ENCODE assay signal across 20 cellular contexts in the genomic region with DNA sequence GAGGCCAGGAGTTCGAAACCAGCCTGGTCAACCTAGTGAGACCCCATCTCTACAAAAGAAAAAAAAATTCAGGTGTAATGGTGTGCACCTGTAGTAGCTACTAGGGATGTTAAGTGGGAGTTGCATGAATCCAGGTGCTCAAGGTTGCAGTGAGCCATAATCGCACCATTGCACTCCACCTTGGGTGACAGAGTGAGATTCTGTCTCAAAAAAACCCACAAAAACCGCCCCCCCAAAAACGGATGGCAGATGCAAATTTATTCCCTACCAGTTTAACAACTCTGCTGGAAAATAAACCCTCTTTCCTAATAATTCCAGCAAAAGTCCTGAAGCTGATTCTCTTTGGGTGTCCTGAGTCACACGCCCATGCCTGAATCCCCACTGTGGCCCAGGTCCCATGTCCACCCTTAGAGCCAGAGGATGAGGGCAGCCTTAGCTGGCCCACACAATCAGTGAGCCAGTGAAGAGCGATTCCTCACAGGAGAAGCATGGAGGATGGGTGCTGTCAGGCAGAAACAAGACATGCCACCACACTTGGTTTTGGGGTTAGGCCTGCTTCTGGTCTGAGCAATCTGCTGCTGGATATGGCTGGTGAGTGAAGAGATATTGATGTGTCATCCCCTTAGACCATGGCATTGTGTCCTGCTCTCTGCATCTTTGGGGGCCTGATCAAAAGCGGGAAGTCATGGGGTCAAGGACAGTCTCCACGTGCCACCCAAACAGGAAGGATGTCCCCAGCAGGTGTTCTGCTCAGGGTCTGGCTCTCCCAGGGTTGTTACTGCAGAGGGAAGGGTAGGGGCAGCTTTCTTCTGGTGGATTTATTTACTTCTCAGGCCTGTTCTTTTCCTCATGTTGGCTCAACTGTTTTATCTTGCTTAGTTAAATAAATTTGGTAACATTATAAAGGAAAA.
DNase-seq lines count a peak whose midpoint lies in the region; ATAC-seq, FAIRE-seq and TF ChIP-seq lines count a peak whose summit lies in the region.
"Had no signal": no experiment of that assay in that cellular context is flagged by ENCODE, and none has a peak within 500 bp of the region (broad histone marks: within the 10 kb centered on the region; RNA-seq: fewer than 3 reads in every experiment).

No MANE protein-coding gene starts in this region.

- H3K36me3 Mint-ChIP-seq in CD4-positive, alpha-beta T cell (ENCODE audit: low read depth): peaks cover 21% of the 10 kb centered on the region
- H3K36me3 Mint-ChIP-seq in activated T-helper 2 cell treated with anti-CD3 and anti-CD28 coated beads, Interferon-gamma antibody, Interleukin-2, Interleukin-4, amounts not matched to agents 10 μg/mL and 5 μg/mL and 100 μg/mL, durations not matched to agents 14 hours and 24 hours and 36 hours (ENCODE audit: low read depth): no peaks in the 10 kb centered on the region
- no peaks in the 10 kb centered on the region for H3K36me3 Mint-ChIP-seq in natural killer cell treated with Interleukin-12 subunit alpha and Interleukin-12 subunit beta and Interleukin-15 and Interleukin-18, amount 100 ng/mL, for 72 hours

- H3K27me3 ChIP-seq in CD4-positive, alpha-beta T cell (ENCODE audit: control insufficient read depth, insufficient read depth, low read length): no peaks in the 10 kb centered on the region
- H3K27me3 ChIP-seq: right lobe of liver, suprapubic skin had no signal

- intact Hi-C loops in CD4-positive, alpha-beta T cell (cut with DNase I, micrococcal nuclease): loop anchor here in 1 of 2 experiments (5.0 kb wide), 1 partner anchor 54 kb away; no protein-coding TSS in a partner anchor
- intact Hi-C loops in activated T-helper 2 cell treated with anti-CD3 and anti-CD28 coated beads, Interferon-gamma antibody, Interleukin-2, Interleukin-4, amounts not matched to agents 10 μg/mL and 5 μg/mL and 100 μg/mL, durations not matched to agents 14 hours and 24 hours and 36 hours (cut with micrococcal nuclease): no loop called here

- no peak for DNase-seq in CD4-positive, alpha-beta T cell
- DNase-seq in GM19239 (ENCODE audit: insufficient read length, low spot score): no peak
- DNase-seq in activated T-helper 2 cell treated with anti-CD3 and anti-CD28 coated beads, Interferon-gamma antibody, Interleukin-2, Interleukin-4, amounts not matched to agents 10 μg/mL and 5 μg/mL and 100 μg/mL, durations not matched to agents 14 hours and 24 hours and 36 hours (ENCODE audit: low spot score): no peak
- no peak for DNase-seq in natural killer cell treated with Interleukin-12 subunit alpha and Interleukin-12 subunit beta and Interleukin-15 and Interleukin-18, amount 100 ng/mL, for 72 hours (ENCODE audit: low spot score)
- DNase-seq in midbrain (lab: John Stamatoyannopoulos, UW): no peak
- DNase-seq in NCI-H1105 treated with DMSO at 0.1 percent for 48 hours (lab: John Stamatoyannopoulos, UW): no peak
- DNase-seq in SHP77 (lab: John Stamatoyannopoulos, UW): no peak
- DNase-seq: activated CD4-positive, alpha-beta T cell treated with anti-CD3 and anti-CD28 coated beads, Interleukin-2, amount 10 ng/mL, durations not matched to agents 7 days and 5 days; cerebellar nuclear complex; endodermal cell; GDM1; H7; Kasumi-1; mesendoderm; NCI-H1436 treated with DMSO at 0.1 percent for 48 hours; NCI-H748 treated with DMSO at 0.1 percent for 48 hours; PC-9; right lobe of liver had no signal

- TF ChIP-seq CTCF in CD4-positive, alpha-beta T cell (IDR thresholded peaks at IDR 0.05): no peak

- H3K9me3 ChIP-seq in CD4-positive, alpha-beta T cell (ENCODE audit: control insufficient read depth, low read length): no peaks in the 10 kb centered on the region
- H3K9me3 ChIP-seq: right lobe of liver, suprapubic skin had no signal

- H3K27ac Mint-ChIP-seq in CD4-positive, alpha-beta T cell: peak overlapping the region; percentile 24
- H3K27ac Mint-ChIP-seq in activated T-helper 2 cell treated with anti-CD3 and anti-CD28 coated beads, Interferon-gamma antibody, Interleukin-2, Interleukin-4, amounts not matched to agents 10 μg/mL and 5 μg/mL and 100 μg/mL, durations not matched to agents 14 hours and 24 hours and 36 hours: peak overlapping the region; percentile 48
- peak overlapping the region; percentile 51 for H3K27ac Mint-ChIP-seq in natural killer cell treated with Interleukin-12 subunit alpha and Interleukin-12 subunit beta and Interleukin-15 and Interleukin-18, amount 100 ng/mL, for 72 hours
- H3K27ac Mint-ChIP-seq: activated CD4-positive, alpha-beta T cell treated with anti-CD3 and anti-CD28 coated beads, Interleukin-2, amount 10 ng/mL, durations not matched to agents 7 days and 5 days; activated T-helper 1 cell treated with anti-CD3 and anti-CD28 coated beads, Interleukin-12 subunit alpha, Interleukin-12 subunit beta, Interleukin-2, Interleukin-4 antibody, amounts not matched to agents 30 ng/mL and 10 ng/mL and 1 ng/mL, durations not matched to agents 14 hours and 24 hours and 36 hours; endodermal cell had no signal

- no peaks in the 10 kb centered on the region for H3K27me3 Mint-ChIP-seq in CD4-positive, alpha-beta T cell
- no peaks in the 10 kb centered on the region for H3K27me3 Mint-ChIP-seq in activated T-helper 2 cell treated with anti-CD3 and anti-CD28 coated beads, Interferon-gamma antibody, Interleukin-2, Interleukin-4, amounts not matched to agents 10 μg/mL and 5 μg/mL and 100 μg/mL, durations not matched to agents 14 hours and 24 hours and 36 hours (ENCODE audit: low read depth)
- no peaks in the 10 kb centered on the region for H3K27me3 Mint-ChIP-seq in natural killer cell treated with Interleukin-12 subunit alpha and Interleukin-12 subunit beta and Interleukin-15 and Interleukin-18, amount 100 ng/mL, for 72 hours
- H3K27me3 Mint-ChIP-seq: activated CD4-positive, alpha-beta T cell treated with anti-CD3 and anti-CD28 coated beads, Interleukin-2, amount 10 ng/mL, durations not matched to agents 7 days and 5 days had no signal

- FAIRE-seq in GM19239 (lab: Jason Lieb, UNC): peak; percentile 80

- no peaks in the 10 kb centered on the region for H3K9me3 Mint-ChIP-seq in CD4-positive, alpha-beta T cell
- H3K9me3 Mint-ChIP-seq in activated T-helper 2 cell treated with anti-CD3 and anti-CD28 coated beads, Interferon-gamma antibody, Interleukin-2, Interleukin-4, amounts not matched to agents 10 μg/mL and 5 μg/mL and 100 μg/mL, durations not matched to agents 14 hours and 24 hours and 36 hours: no peaks in the 10 kb centered on the region
- H3K9me3 Mint-ChIP-seq in natural killer cell treated with Interleukin-12 subunit alpha and Interleukin-12 subunit beta and Interleukin-15 and Interleukin-18, amount 100 ng/mL, for 72 hours: no peaks in the 10 kb centered on the region
- H3K9me3 Mint-ChIP-seq: activated CD4-positive, alpha-beta T cell treated with anti-CD3 and anti-CD28 coated beads, Interleukin-2, amount 10 ng/mL, durations not matched to agents 7 days and 5 days; activated T-helper 1 cell treated with anti-CD3 and anti-CD28 coated beads, Interleukin-12 subunit alpha, Interleukin-12 subunit beta, Interleukin-2, Interleukin-4 antibody, amounts not matched to agents 30 ng/mL and 10 ng/mL and 1 ng/mL, durations not matched to agents 14 hours and 24 hours and 36 hours; endodermal cell had no signal

- ATAC-seq in CD4-positive, alpha-beta T cell (ENCODE audit: poor library complexity): no peak
- peak; percentile 76 to 83 for ATAC-seq in natural killer cell treated with Interleukin-12 subunit alpha and Interleukin-12 subunit beta and Interleukin-15 and Interleukin-18, amount 100 ng/mL, for 72 hours
- ATAC-seq: right lobe of liver had no signal

- H3K4me1 Mint-ChIP-seq in CD4-positive, alpha-beta T cell (ENCODE audit: low read depth): peaks cover 44% of the 10 kb centered on the region
- peaks cover 20% of the 10 kb centered on the region for H3K4me1 Mint-ChIP-seq in activated T-helper 2 cell treated with anti-CD3 and anti-CD28 coated beads, Interferon-gamma antibody, Interleukin-2, Interleukin-4, amounts not matched to agents 10 μg/mL and 5 μg/mL and 100 μg/mL, durations not matched to agents 14 hours and 24 hours and 36 hours (ENCODE audit: low read depth)
- peaks cover 59 to 66% of the 10 kb centered on the region in 2 donors for H3K4me1 Mint-ChIP-seq in natural killer cell treated with Interleukin-12 subunit alpha and Interleukin-12 subunit beta and Interleukin-15 and Interleukin-18, amount 100 ng/mL, for 72 hours (ENCODE audit: low read depth in 2 of 2)
- H3K4me1 Mint-ChIP-seq: endodermal cell had no signal

- CTCF ChIA-PET in CD4-positive, alpha-beta T cell (lab: Charles Lee): no interaction called here

- POLR2A ChIA-PET in CD4-positive, alpha-beta T cell (lab: Charles Lee): interaction anchor here (0.9 kb wide), 1 partner anchor 23 kb away, joined by 3 read pairs; no protein-coding TSS in a partner anchor

- no peak overlapping the region for H3K27ac ChIP-seq in CD4-positive, alpha-beta T cell (ENCODE audit: low read depth, low read length)
- H3K27ac ChIP-seq: PC-9, right lobe of liver, suprapubic skin had no signal

- no peak overlapping the region for H3K4me3 Mint-ChIP-seq in CD4-positive, alpha-beta T cell
- H3K4me3 Mint-ChIP-seq in activated T-helper 2 cell treated with anti-CD3 and anti-CD28 coated beads, Interferon-gamma antibody, Interleukin-2, Interleukin-4, amounts not matched to agents 10 μg/mL and 5 μg/mL and 100 μg/mL, durations not matched to agents 14 hours and 24 hours and 36 hours (ENCODE audit: low read depth): no peak overlapping the region
- H3K4me3 Mint-ChIP-seq in natural killer cell treated with Interleukin-12 subunit alpha and Interleukin-12 subunit beta and Interleukin-15 and Interleukin-18, amount 100 ng/mL, for 72 hours: peak overlapping the region; percentile 53
- H3K4me3 Mint-ChIP-seq: activated CD4-positive, alpha-beta T cell treated with anti-CD3 and anti-CD28 coated beads, Interleukin-2, amount 10 ng/mL, durations not matched to agents 7 days and 5 days; activated T-helper 1 cell treated with anti-CD3 and anti-CD28 coated beads, Interleukin-12 subunit alpha, Interleukin-12 subunit beta, Interleukin-2, Interleukin-4 antibody, amounts not matched to agents 30 ng/mL and 10 ng/mL and 1 ng/mL, durations not matched to agents 14 hours and 24 hours and 36 hours; endodermal cell had no signal
